In genomic region chr1:62508187-62508758, GRCh38 we compare ENCODE assay signal across 8 cellular contexts.
DNase-seq lines count a peak whose midpoint lies in the region; ATAC-seq and TF ChIP-seq lines count a peak whose summit lies in the region.

No MANE protein-coding gene starts in this region.

- no peaks in the 10 kb centered on the region for H3K4me1 Mint-ChIP-seq in mesothelial cell of epicardium
- H3K4me1 Mint-ChIP-seq in activated T-helper 2 cell treated with anti-CD3 and anti-CD28 coated beads, Interferon-gamma antibody, Interleukin-2, Interleukin-4, amounts not matched to agents 10 μg/mL and 5 μg/mL and 100 μg/mL, durations not matched to agents 14 hours and 24 hours and 36 hours (ENCODE audit: low read depth), result no peaks in the 10 kb centered on the region

- H3K4me3 Mint-ChIP-seq in mesothelial cell of epicardium, result no peak overlapping the region
- no peak overlapping the region for H3K4me3 Mint-ChIP-seq in activated T-helper 2 cell treated with anti-CD3 and anti-CD28 coated beads, Interferon-gamma antibody, Interleukin-2, Interleukin-4, amounts not matched to agents 10 μg/mL and 5 μg/mL and 100 μg/mL, durations not matched to agents 14 hours and 24 hours and 36 hours (ENCODE audit: low read depth)

- no peak overlapping the region for H3K4me3 ChIP-seq in AG10803 (ENCODE audit: low read length)

- no peaks in the 10 kb centered on the region for H3K27me3 Mint-ChIP-seq in mesothelial cell of epicardium (ENCODE audit: low read depth)
- no peaks in the 10 kb centered on the region for H3K27me3 Mint-ChIP-seq in activated T-helper 2 cell treated with anti-CD3 and anti-CD28 coated beads, Interferon-gamma antibody, Interleukin-2, Interleukin-4, amounts not matched to agents 10 μg/mL and 5 μg/mL and 100 μg/mL, durations not matched to agents 14 hours and 24 hours and 36 hours (ENCODE audit: low read depth)

- H3K36me3 Mint-ChIP-seq in mesothelial cell of epicardium, result peaks cover 19% of the 10 kb centered on the region
- H3K36me3 Mint-ChIP-seq in activated T-helper 2 cell treated with anti-CD3 and anti-CD28 coated beads, Interferon-gamma antibody, Interleukin-2, Interleukin-4, amounts not matched to agents 10 μg/mL and 5 μg/mL and 100 μg/mL, durations not matched to agents 14 hours and 24 hours and 36 hours (ENCODE audit: low read depth), result peaks cover 4% of the 10 kb centered on the region

- TF ChIP-seq CTCF in AG10803 (conservative IDR thresholded peaks at IDR 0.05; ENCODE audit: low read length), result peak; percentile 73
- peak; percentile 43; the same call in 1 of the 2 replicates for TF ChIP-seq CTCF in GM12874 (IDR thresholded peaks at IDR 0.05; ENCODE audit: insufficient read depth, low read depth, low read length)
- TF ChIP-seq CTCF in mesothelial cell of epicardium (IDR thresholded peaks at IDR 0.05; ENCODE audit: unreplicated experiment), result peak; percentile 42

- ATAC-seq in GM18511 (IDR thresholded peaks at IDR 0.05; ENCODE audit: unreplicated experiment), result no peak
- no peak for ATAC-seq in GM18519 (IDR thresholded peaks at IDR 0.05; ENCODE audit: low FRiP score, unreplicated experiment)

- DNase-seq in AG10803 (ENCODE audit: low read depth), result peak; percentile 59
- peak; percentile 13 for DNase-seq in NCI-H345 treated with DMSO at 0.1 percent for 48 hours (lab: John Stamatoyannopoulos, UW; ENCODE audit: unreplicated experiment)
- peak; percentile 42 for DNase-seq in cerebellar cortex (ENCODE audit: low spot score)
- no peak for DNase-seq in mesothelial cell of epicardium (ENCODE audit: low spot score in 2 of 2, unreplicated experiment in 2 of 2)
- no peak for DNase-seq in activated T-helper 2 cell treated with anti-CD3 and anti-CD28 coated beads, Interferon-gamma antibody, Interleukin-2, Interleukin-4, amounts not matched to agents 10 μg/mL and 5 μg/mL and 100 μg/mL, durations not matched to agents 14 hours and 24 hours and 36 hours (ENCODE audit: low spot score)

- H3K9me3 Mint-ChIP-seq in mesothelial cell of epicardium, result no peaks in the 10 kb centered on the region
- H3K9me3 Mint-ChIP-seq in activated T-helper 2 cell treated with anti-CD3 and anti-CD28 coated beads, Interferon-gamma antibody, Interleukin-2, Interleukin-4, amounts not matched to agents 10 μg/mL and 5 μg/mL and 100 μg/mL, durations not matched to agents 14 hours and 24 hours and 36 hours, result no peaks in the 10 kb centered on the region

- no peak overlapping the region for H3K27ac Mint-ChIP-seq in mesothelial cell of epicardium
- no peak overlapping the region for H3K27ac Mint-ChIP-seq in activated T-helper 2 cell treated with anti-CD3 and anti-CD28 coated beads, Interferon-gamma antibody, Interleukin-2, Interleukin-4, amounts not matched to agents 10 μg/mL and 5 μg/mL and 100 μg/mL, durations not matched to agents 14 hours and 24 hours and 36 hours

- intact Hi-C loops in activated T-helper 2 cell treated with anti-CD3 and anti-CD28 coated beads, Interferon-gamma antibody, Interleukin-2, Interleukin-4, amounts not matched to agents 10 μg/mL and 5 μg/mL and 100 μg/mL, durations not matched to agents 14 hours and 24 hours and 36 hours (cut with micrococcal nuclease), result no loop called here

Comparison
In these comparisons a context has a peak if more than half of its experiments do, and no peak if none do; other contexts are left out.
1. DNase-seq: peak in AG10803 (single experiment), NCI-H345 treated with DMSO at 0.1 percent for 48 hours (single experiment) and cerebellar cortex (single experiment); none in mesothelial cell of epicardium (0 of 2) and activated T-helper 2 cell treated with anti-CD3 and anti-CD28 coated beads, Interferon-gamma antibody, Interleukin-2, Interleukin-4, amounts not matched to agents 10 μg/mL and 5 μg/mL and 100 μg/mL, durations not matched to agents 14 hours and 24 hours and 36 hours (single experiment).
2. Peak in every context shown above with its lines, with median percentiles within 50 percentile points of each other: CTCF ChIP-seq.